In the genomic region with DNA sequence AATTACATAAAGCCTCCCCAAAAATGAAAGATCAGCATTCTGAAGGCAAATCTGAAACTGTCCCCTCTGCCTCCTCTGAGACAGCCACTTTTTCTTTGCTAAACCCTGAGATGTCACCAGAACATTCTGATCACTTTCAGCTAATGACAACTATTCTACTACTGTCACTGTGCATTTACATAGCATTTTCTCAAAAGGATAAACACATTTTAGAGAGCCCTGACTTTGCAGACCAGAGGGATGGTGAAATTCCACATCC, we compare ENCODE assay signal across 1 cellular context.
A peak's percentile ranks its signal among the peaks of the same experiment; 100 is the strongest.
TF ChIP-seq lines count a peak whose summit lies in the region.

No MANE protein-coding gene starts in this region.

TF ChIP-seq in HepG2, 621 proteins besides CTCF, POLR2A, EP300 and RAD21 (continued from another document):
- TF ChIP-seq ZNF652 (CRISPR knock-in tag; IDR thresholded peaks at IDR 0.05; ENCODE audit: borderline replicate concordance, low read depth), result no peak
- TF ChIP-seq, protein P1, sequence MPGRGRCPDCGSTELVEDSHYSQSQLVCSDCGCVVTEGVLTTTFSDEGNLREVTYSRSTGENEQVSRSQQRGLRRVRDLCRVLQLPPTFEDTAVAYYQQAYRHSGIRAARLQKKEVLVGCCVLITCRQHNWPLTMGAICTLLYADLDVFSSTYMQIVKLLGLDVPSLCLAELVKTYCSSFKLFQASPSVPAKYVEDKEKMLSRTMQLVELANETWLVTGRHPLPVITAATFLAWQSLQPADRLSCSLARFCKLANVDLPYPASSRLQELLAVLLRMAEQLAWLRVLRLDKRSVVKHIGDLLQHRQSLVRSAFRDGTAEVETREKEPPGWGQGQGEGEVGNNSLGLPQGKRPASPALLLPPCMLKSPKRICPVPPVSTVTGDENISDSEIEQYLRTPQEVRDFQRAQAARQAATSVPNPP (CRISPR knock-in tag; IDR thresholded peaks at IDR 0.05), result no peak
- 0 out of 2 replicates have a peak, but pooled peaks have one; percentile 22 for TF ChIP-seq MAFF (IDR thresholded peaks at IDR 0.05; ENCODE audit: low read depth, low read length)
- no peak for TF ChIP-seq KAT2B (IDR thresholded peaks at IDR 0.05; ENCODE audit: borderline replicate concordance, low read depth, low read length)
- TF ChIP-seq ZNF589 (CRISPR knock-in tag; conservative IDR thresholded peaks at IDR 0.05), result no peak
- TF ChIP-seq, protein P2, sequence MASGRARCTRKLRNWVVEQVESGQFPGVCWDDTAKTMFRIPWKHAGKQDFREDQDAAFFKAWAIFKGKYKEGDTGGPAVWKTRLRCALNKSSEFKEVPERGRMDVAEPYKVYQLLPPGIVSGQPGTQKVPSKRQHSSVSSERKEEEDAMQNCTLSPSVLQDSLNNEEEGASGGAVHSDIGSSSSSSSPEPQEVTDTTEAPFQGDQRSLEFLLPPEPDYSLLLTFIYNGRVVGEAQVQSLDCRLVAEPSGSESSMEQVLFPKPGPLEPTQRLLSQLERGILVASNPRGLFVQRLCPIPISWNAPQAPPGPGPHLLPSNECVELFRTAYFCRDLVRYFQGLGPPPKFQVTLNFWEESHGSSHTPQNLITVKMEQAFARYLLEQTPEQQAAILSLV (CRISPR knock-in tag; IDR thresholded peaks at IDR 0.05; ENCODE audit: borderline replicate concordance), result no peak
